ENCODE assay signal across 8 cellular contexts in genomic region chr17:74042744-74043486, GRCh38.
DNase-seq lines count a peak whose midpoint lies in the region; ATAC-seq and TF ChIP-seq lines count a peak whose summit lies in the region.

No MANE protein-coding gene starts in this region.

- peak; percentile 43 for DNase-seq in activated naive CD4-positive, alpha-beta T cell treated with Interleukin-2 at 50 U/mL for 16 hours
- DNase-seq in activated naive CD4-positive, alpha-beta T cell treated with anti-CD3 and anti-CD28 coated beads, Interleukin-2, amount 10 ng/mL, durations not matched to agents 7 days and 5 days: no peak
- DNase-seq in activated T-helper 9 cell treated with anti-CD3 and anti-CD28 coated beads, Interleukin-2, amount 50 U/mL, for 16 hours (ENCODE audit: low read depth): peak; percentile 6
- peak; percentile 74 for DNase-seq in ureter (ENCODE audit: low spot score)
- DNase-seq in NCI-H748 treated with DMSO at 0.1 percent for 48 hours (lab: John Stamatoyannopoulos, UW): no peak
- no peak for DNase-seq in Caco-2

- no peaks in the 10 kb centered on the region for H3K4me1 Mint-ChIP-seq in activated naive CD4-positive, alpha-beta T cell treated with anti-CD3 and anti-CD28 coated beads, Interleukin-2, amount 10 ng/mL, durations not matched to agents 7 days and 5 days
- H3K4me1 Mint-ChIP-seq in Caco-2 (ENCODE audit: low read depth, unreplicated experiment): peaks cover 6% of the 10 kb centered on the region

- POLR2A ChIA-PET in Caco-2 (lab: Charles Lee): no interaction called here

- H3K4me3 Mint-ChIP-seq in activated naive CD4-positive, alpha-beta T cell treated with anti-CD3 and anti-CD28 coated beads, Interleukin-2, amount 10 ng/mL, durations not matched to agents 7 days and 5 days: no peak overlapping the region
- no peak overlapping the region for H3K4me3 Mint-ChIP-seq in Caco-2 (ENCODE audit: unreplicated experiment)

- no peaks in the 10 kb centered on the region for H3K27me3 ChIP-seq in layer of hippocampus (ENCODE audit: control insufficient read depth, insufficient read depth, low read length)
- H3K27me3 ChIP-seq in Caco-2 (replicated peaks; ENCODE audit: control insufficient read depth, insufficient read depth, low read length): no peaks in the 10 kb centered on the region

- peak overlapping the region; percentile 47 for H3K27ac ChIP-seq in layer of hippocampus (ENCODE audit: low read depth, low read length)

- no peaks in the 10 kb centered on the region for H3K9me3 ChIP-seq in Caco-2

- no peaks in the 10 kb centered on the region for H3K36me3 ChIP-seq in Caco-2 (ENCODE audit: control insufficient read depth, insufficient read depth, low read length)

- H3K27me3 Mint-ChIP-seq in activated naive CD4-positive, alpha-beta T cell treated with anti-CD3 and anti-CD28 coated beads, Interleukin-2, amount 10 ng/mL, durations not matched to agents 7 days and 5 days: peaks cover 17% of the 10 kb centered on the region
- no peaks in the 10 kb centered on the region for H3K27me3 Mint-ChIP-seq in Caco-2 (ENCODE audit: insufficient read depth, unreplicated experiment)

- intact Hi-C loops in Caco-2 (cut with micrococcal nuclease; ENCODE audit: unreplicated experiment): no loop called here

- H3K9me3 Mint-ChIP-seq in activated naive CD4-positive, alpha-beta T cell treated with anti-CD3 and anti-CD28 coated beads, Interleukin-2, amount 10 ng/mL, durations not matched to agents 7 days and 5 days: no peaks in the 10 kb centered on the region
- no peaks in the 10 kb centered on the region for H3K9me3 Mint-ChIP-seq in Caco-2 (ENCODE audit: unreplicated experiment)

- no peaks in the 10 kb centered on the region for H3K36me3 Mint-ChIP-seq in activated naive CD4-positive, alpha-beta T cell treated with anti-CD3 and anti-CD28 coated beads, Interleukin-2, amount 10 ng/mL, durations not matched to agents 7 days and 5 days
- no peaks in the 10 kb centered on the region for H3K36me3 Mint-ChIP-seq in Caco-2 (ENCODE audit: insufficient read depth, unreplicated experiment)

- ATAC-seq in HG03280 (IDR thresholded peaks at IDR 0.05; ENCODE audit: unreplicated experiment): no peak

- no peak for TF ChIP-seq CTCF in Caco-2 (IDR thresholded peaks at IDR 0.05; ENCODE audit: insufficient read depth in 1 of 2, low read depth in 1 of 2, low read length in 1 of 2, severe bottlenecking in 1 of 2, unreplicated experiment in 1 of 2)

- CTCF ChIA-PET in activated naive CD4-positive, alpha-beta T cell treated with anti-CD3 and anti-CD28 coated beads, Interleukin-2, amount 10 ng/mL, durations not matched to agents 7 days and 5 days (lab: Charles Lee): no interaction called here
- CTCF ChIA-PET in Caco-2 (lab: Charles Lee): no interaction called here

- peaks cover 6% of the 10 kb centered on the region; the same call in 1 of the 2 replicates for H3K4me1 ChIP-seq in Caco-2

- H3K4me3 ChIP-seq in Caco-2 (ENCODE audit: low read depth, low read length): no peak overlapping the region

- H3K27ac Mint-ChIP-seq in activated naive CD4-positive, alpha-beta T cell treated with anti-CD3 and anti-CD28 coated beads, Interleukin-2, amount 10 ng/mL, durations not matched to agents 7 days and 5 days: no peak overlapping the region
- no peak overlapping the region for H3K27ac Mint-ChIP-seq in Caco-2 (ENCODE audit: unreplicated experiment)

- BruUV-seq in Caco-2 (replicated peaks; lab: Mats Ljungman, UMichigan): no TSS peak

Comparison
In these comparisons a context has a peak if more than half of its experiments do, and no peak if none do; other contexts are left out.
1. DNase-seq: peak in activated naive CD4-positive, alpha-beta T cell treated with Interleukin-2 at 50 U/mL for 16 hours (single experiment), activated T-helper 9 cell treated with anti-CD3 and anti-CD28 coated beads, Interleukin-2, amount 50 U/mL, for 16 hours (single experiment) and ureter (single experiment); none in activated naive CD4-positive, alpha-beta T cell treated with anti-CD3 and anti-CD28 coated beads, Interleukin-2, amount 10 ng/mL, durations not matched to agents 7 days and 5 days (single experiment), NCI-H748 treated with DMSO at 0.1 percent for 48 hours (single experiment) and Caco-2 (0 of 2).